Comparison of ENCODE assay signal across 24 cellular contexts in genomic region chr1:99445486-99445885, GRCh38.
DNase-seq lines count a peak whose midpoint lies in the region; ATAC-seq and TF ChIP-seq lines count a peak whose summit lies in the region.
"Had no signal": no experiment of that assay in that cellular context is flagged by ENCODE, and none has a peak within 500 bp of the region (broad histone marks: within the 10 kb centered on the region; RNA-seq: fewer than 3 reads in every experiment).

No MANE protein-coding gene starts in this region.

- H3K27me3 ChIP-seq in heart right ventricle, result no peaks in the 10 kb centered on the region
- no peaks in the 10 kb centered on the region for H3K27me3 ChIP-seq in SK-N-SH (ENCODE audit: insufficient read depth)
- no peaks in the 10 kb centered on the region for H3K27me3 ChIP-seq in subcutaneous abdominal adipose tissue (ENCODE audit: control insufficient read depth in 5 of 5, insufficient read depth in 4 of 5, low read length in 5 of 5)
- peaks cover 5% of the 10 kb centered on the region for H3K27me3 ChIP-seq in effector memory CD4-positive, alpha-beta T cell (replicated peaks; ENCODE audit: control insufficient read depth, insufficient read depth, low read length, poor library complexity, severe bottlenecking)
- H3K27me3 ChIP-seq: BLaER1 had no signal

- H4K20me1 ChIP-seq in SK-N-SH (ENCODE audit: insufficient read depth), result no peaks in the 10 kb centered on the region
- H4K20me1 ChIP-seq: BLaER1 had no signal

- CTCF ChIA-PET in SK-N-SH (lab: Yijun Ruan, JAX), result interaction anchor here (1.2 to 1.6 kb wide), 2 partner anchors 65 to 119 kb away, joined by 3 to 6 read pairs; no protein-coding TSS in a partner anchor

- no peaks in the 10 kb centered on the region for H3K79me2 ChIP-seq in SK-N-SH (ENCODE audit: insufficient read depth)

- POLR2A ChIA-PET in SK-N-SH (lab: Yijun Ruan, JAX), result no interaction called here

- TF ChIP-seq CTCF in heart right ventricle (IDR thresholded peaks at IDR 0.05), result no peak
- no peak for TF ChIP-seq CTCF in SK-N-SH (IDR thresholded peaks at IDR 0.05)

- H3K9me3 ChIP-seq in heart right ventricle (peaks cover 0 to 3% (median 0%) of the 10 kb centered on the region in 11 donors), SK-N-SH (no peaks in the 10 kb centered on the region), subcutaneous abdominal adipose tissue (ENCODE audit: control insufficient read depth in 5 of 5, low read length in 5 of 5) (no peaks in the 10 kb centered on the region)
- H3K9me3 ChIP-seq in effector memory CD4-positive, alpha-beta T cell (ENCODE audit: control insufficient read depth, low read length), result no peaks in the 10 kb centered on the region
- H3K9me3 ChIP-seq: BLaER1, Caco-2 had no signal

- no peak overlapping the region for H2AFZ ChIP-seq in SK-N-SH (ENCODE audit: low read depth)

- H3K9me2 ChIP-seq in SK-N-SH, result no peaks in the 10 kb centered on the region

- intact Hi-C loops in heart right ventricle (cut with DNase I), result no loop called here
- intact Hi-C loops in Right ventricle myocardium inferior (cut with DNase I), result no loop called here

- no peak overlapping the region for H3K4me3 ChIP-seq in heart right ventricle
- no peak overlapping the region for H3K4me3 ChIP-seq in SK-N-SH (ENCODE audit: low read depth in 2 of 2, low read length in 1 of 2)
- H3K4me3 ChIP-seq in subcutaneous abdominal adipose tissue (ENCODE audit: low read depth in 1 of 5, low read length in 5 of 5), result no peak overlapping the region
- H3K4me3 ChIP-seq in effector memory CD4-positive, alpha-beta T cell (ENCODE audit: insufficient read depth, low read depth, low read length, poor library complexity, severe bottlenecking), result no peak overlapping the region
- H3K4me3 ChIP-seq: BLaER1 had no signal

- no peak overlapping the region for H3K4me2 ChIP-seq in SK-N-SH
- H3K4me2 ChIP-seq: BLaER1 had no signal

- TF ChIP-seq RAD21 in SK-N-SH (IDR thresholded peaks at IDR 0.05; ENCODE audit: low read length), result no peak

- no peaks in the 10 kb centered on the region for H3K36me3 ChIP-seq in heart right ventricle
- H3K36me3 ChIP-seq in SK-N-SH (replicated peaks in 1 of 2; ENCODE audit: control insufficient read depth in 1 of 2, insufficient read depth in 2 of 2, low read length in 1 of 2), result no peaks in the 10 kb centered on the region
- H3K36me3 ChIP-seq in subcutaneous abdominal adipose tissue (ENCODE audit: control insufficient read depth in 5 of 5, insufficient read depth in 5 of 5, low read length in 5 of 5), result no peaks in the 10 kb centered on the region
- H3K36me3 ChIP-seq in effector memory CD4-positive, alpha-beta T cell (ENCODE audit: control insufficient read depth, insufficient read depth, low read length), result no peaks in the 10 kb centered on the region
- H3K36me3 ChIP-seq: BLaER1 had no signal

- ATAC-seq in heart right ventricle, result peak in 6 of 8 donors; percentile 20 to 75 (median 44)
- no peak for ATAC-seq in Right ventricle myocardium inferior
- no peak for ATAC-seq in GM19397 (IDR thresholded peaks at IDR 0.05; ENCODE audit: unreplicated experiment)

- TF ChIP-seq EP300 in SK-N-SH (IDR thresholded peaks at IDR 0.05; ENCODE audit: borderline replicate concordance in 1 of 2, low read depth in 1 of 2, low read length in 1 of 2), result no peak

- peak overlapping the region in 3 of 10 donors; percentile 24 to 41 (median 37) for H3K27ac ChIP-seq in heart right ventricle
- no peak overlapping the region for H3K27ac ChIP-seq in SK-N-SH (ENCODE audit: low read depth in 2 of 2, low read length in 1 of 2)
- H3K27ac ChIP-seq in subcutaneous abdominal adipose tissue (ENCODE audit: low read depth, low read length), result peak overlapping the region; percentile 4
- H3K27ac ChIP-seq in effector memory CD4-positive, alpha-beta T cell (ENCODE audit: insufficient read depth, low read length, poor library complexity, severe bottlenecking), result no peak overlapping the region
- H3K27ac ChIP-seq: BLaER1 had no signal

- 42 to 46% methylated on average over 1 of the region's 1 CpG for WGBS in heart right ventricle, 2 donors
- 96% methylated on average over 1 of the region's 1 CpG for WGBS in SK-N-SH (ENCODE audit: low lambda C conversion rate)

- peaks cover 0 to 27% (median 3%) of the 10 kb centered on the region in 9 donors for H3K4me1 ChIP-seq in heart right ventricle
- no peaks in the 10 kb centered on the region; a peak in 1 of 4 replicates for H3K4me1 ChIP-seq in SK-N-SH (ENCODE audit: control insufficient read depth in 1 of 2, insufficient read depth in 2 of 2, low read depth in 1 of 2, low read length in 1 of 2)
- H3K4me1 ChIP-seq in subcutaneous abdominal adipose tissue (ENCODE audit: control insufficient read depth in 5 of 5, insufficient read depth in 5 of 5, low read length in 5 of 5), result peaks cover 0 to 3% (median 0%) of the 10 kb centered on the region in 5 donors
- H3K4me1 ChIP-seq in effector memory CD4-positive, alpha-beta T cell (ENCODE audit: control insufficient read depth, insufficient read depth, low read length, poor library complexity, severe bottlenecking), result no peaks in the 10 kb centered on the region
- H3K4me1 ChIP-seq: BLaER1, Caco-2 had no signal

- peaks cover 5% of the 10 kb centered on the region for H3F3A ChIP-seq in SK-N-SH (replicated peaks; ENCODE audit: insufficient read depth)

- H3K9ac ChIP-seq in SK-N-SH (no peak overlapping the region), subcutaneous abdominal adipose tissue (ENCODE audit: low read length in 5 of 5) (no peak overlapping the region)
- H3K9ac ChIP-seq: BLaER1 had no signal

- DNase-seq in heart right ventricle, result no peak
- no peak for DNase-seq in Right ventricle myocardium inferior (ENCODE audit: missing footprints)
- DNase-seq in SK-N-SH, result no peak
- DNase-seq in fibroblast of peridontal ligament (ENCODE audit: extremely low read depth), result peak; percentile 90
- DNase-seq in effector memory CD4-positive, alpha-beta T cell, result no peak
- no peak for DNase-seq in KG1 (lab: John Stamatoyannopoulos, UW)
- DNase-seq: 8988T; activated CD4-positive, alpha-beta memory T cell treated with anti-CD3 and anti-CD28 coated beads for 36 hours; activated gamma-delta T cell; activated T-cell treated with anti-CD3 and anti-CD28 coated beads for 4 hours; Caco-2; H7; hypothalamus; KBM-7; mammary epithelial cell; NCI-H1048; NCI-H1930; NCI-H345; NCI-H82; stimulated activated CD4-positive, alpha-beta T cell treated with anti-CD3 and anti-CD28 coated beads, Interleukin-4, amount 100 ng/mL, for 4 hours; SW 1271 had no signal

TF ChIP-seq in SK-N-SH, 30 proteins besides CTCF, POLR2A, EP300 and RAD21:
- TF ChIP-seq TCF12 (IDR thresholded peaks at IDR 0.05) (peak; percentile 32; the same call in 1 of the 2 replicates), FOSL2 (IDR thresholded peaks at IDR 0.05; ENCODE audit: borderline replicate concordance, low read depth) (no peak), RCOR1 (IDR thresholded peaks at IDR 0.05; ENCODE audit: low read length) (no peak), CHD2 (IDR thresholded peaks at IDR 0.05; ENCODE audit: low read length, partially characterized antibody) (no peak), PBX3 (IDR thresholded peaks at IDR 0.05) (no peak), USF1 (IDR thresholded peaks at IDR 0.05; ENCODE audit: borderline replicate concordance, low read depth) (no peak), NFIC (IDR thresholded peaks at IDR 0.05; ENCODE audit: borderline replicate concordance) (peak; percentile 20; the same call in 1 of the 2 replicates), TAF1 (IDR thresholded peaks at IDR 0.05; ENCODE audit: borderline replicate concordance, low read depth, low read length) (no peak), JUND (IDR thresholded peaks at IDR 0.05) (no peak)

Comparison
In these comparisons a context has a peak if more than half of its experiments do, and no peak if none do; other contexts are left out.
1. ATAC-seq: peak in heart right ventricle (6 of 8); none in Right ventricle myocardium inferior (single experiment) and GM19397 (single experiment).